16 cellular contexts compared by ENCODE assay signal in the genomic region with DNA sequence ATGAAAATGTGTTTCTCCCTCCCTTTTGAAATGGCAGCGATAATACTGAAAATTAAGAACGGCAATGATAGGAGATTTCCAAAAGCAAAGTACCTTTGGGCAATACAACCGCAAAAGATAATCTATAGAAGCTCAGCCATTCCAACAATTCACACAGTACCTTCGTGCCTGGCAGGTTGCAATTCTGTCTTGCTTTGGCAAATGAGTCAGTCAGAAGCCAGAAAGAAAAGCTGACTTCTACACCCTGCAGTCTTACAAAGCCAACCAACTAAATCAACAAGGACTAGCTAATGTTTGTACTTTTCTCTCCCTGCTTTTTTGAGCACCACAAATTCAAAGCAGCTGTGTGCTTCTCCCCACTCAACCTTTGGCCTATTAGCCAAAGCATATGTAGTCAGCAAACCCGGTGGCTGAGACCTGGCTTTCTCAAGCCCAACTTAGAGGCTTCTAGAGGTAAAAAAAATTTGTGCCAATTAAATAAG.
DNase-seq lines count a peak whose midpoint lies in the region; ATAC-seq lines count a peak whose summit lies in the region.
"Had no signal": no experiment of that assay in that cellular context is flagged by ENCODE, and none has a peak within 500 bp of the region (broad histone marks: within the 10 kb centered on the region; RNA-seq: fewer than 3 reads in every experiment).

No MANE protein-coding gene starts in this region.

- DNase-seq in ACHN = peak; percentile 12
- DNase-seq in EL = peak; percentile 21
- peak; percentile 48 to 72 for DNase-seq in SHP77 (lab: John Stamatoyannopoulos, UW)
- peak; percentile 76 for DNase-seq in fibroblast of the conjunctiva (ENCODE audit: low read depth)
- no peak for DNase-seq in NCI-H2171 treated with DMSO at 0.1 percent for 48 hours (lab: John Stamatoyannopoulos, UW)
- DNase-seq in activated CD4-positive, CD25-positive, alpha-beta regulatory T cell (lab: John Stamatoyannopoulos, UW) = no peak
- DNase-seq: activated CD8-positive, alpha-beta memory T cell treated with anti-CD3 and anti-CD28 coated beads, Interleukin-2, amount 50 U/mL, for 4 hours; BE2C; foreskin melanocyte; islet precursor cell; NCI-H1694; psoas muscle; stimulated activated CD4-positive, alpha-beta T cell treated with anti-CD3 and anti-CD28 coated beads, Interleukin-4, amount 100 ng/mL, for 1 hour; stimulated activated naive B cell treated with anti-CD40 and anti-IgM and Interleukin-4, amounts not matched to agents 10 μg/mL and 1 μg/mL and 100 μg/mL, for 72 hours had no signal

- in situ Hi-C loops in ACHN (cut with HindIII; ENCODE audit: low pct_ligation_motif_present, low pct_unique_long_range_greater_than_20kb, low sequenced_read_pairs) = no loop called here

- ATAC-seq in HG03378 (IDR thresholded peaks at IDR 0.05; ENCODE audit: unreplicated experiment) (no peak), HG02970 (IDR thresholded peaks at IDR 0.05; ENCODE audit: low FRiP score, unreplicated experiment) (no peak)
- ATAC-seq: psoas muscle; stimulated activated naive B cell treated with anti-CD40 and anti-IgM and Interleukin-4, amounts not matched to agents 10 μg/mL and 1 μg/mL and 100 μg/mL, for 72 hours had no signal

Comparison
In these comparisons a context has a peak if more than half of its experiments do, and no peak if none do; other contexts are left out.
1. DNase-seq: peak in ACHN (single experiment), EL (single experiment), SHP77 (2 of 2) and fibroblast of the conjunctiva (single experiment); none in NCI-H2171 treated with DMSO at 0.1 percent for 48 hours (single experiment) and activated CD4-positive, CD25-positive, alpha-beta regulatory T cell (0 of 4).